ENCODE assay signal across 34 cellular contexts in genomic region chr9:16773617-16774016, GRCh38.
"Had no signal": no experiment of that assay in that cellular context is flagged by ENCODE, and none has a peak within 500 bp of the region (broad histone marks: within the 10 kb centered on the region; RNA-seq: fewer than 3 reads in every experiment).

No MANE protein-coding gene starts in this region.

- H3K9me3 ChIP-seq: MG63 had no signal

- H3K9ac ChIP-seq: KMS-11 had no signal

- DNase-seq: Karpas-422, Kasumi-1, MG63, MM.1S, MV-4-11, NCI-H1048, NCI-H1092, NCI-H1092 treated with DMSO at 0.1 percent for 48 hours, NCI-H1105, NCI-H1105 treated with DMSO at 0.1 percent for 48 hours, NCI-H1417, NCI-H1417 treated with DMSO at 0.1 percent for 48 hours, NCI-H1436, NCI-H1436 treated with DMSO at 0.1 percent for 48 hours, NCI-H146, NCI-H1694, NCI-H1694 treated with DMSO at 0.1 percent for 48 hours, NCI-H187, NCI-H187 treated with DMSO at 0.1 percent for 48 hours, NCI-H1930, NCI-H2029, NCI-H2029 treated with DMSO at 0.1 percent for 48 hours, NCI-H2081, NCI-H2081 treated with DMSO at 0.1 percent for 48 hours, NCI-H2107, NCI-H2171, NCI-H2171 treated with DMSO at 0.1 percent for 48 hours, NCI-H2227 treated with DMSO at 0.1 percent for 48 hours, NCI-H226, NCI-H345, NCI-H446, NCI-H446 treated with DMSO at 0.1 percent for 48 hours, NCI-H510A had no signal

- H3K4me2 ChIP-seq: KMS-11 had no signal

- H3K4me3 ChIP-seq: MG63 had no signal

- H3K27me3 ChIP-seq: MG63 had no signal

- H3K27ac ChIP-seq: KMS-11 had no signal
